Comparison of ENCODE assay signal across 13 cellular contexts in the genomic region with DNA sequence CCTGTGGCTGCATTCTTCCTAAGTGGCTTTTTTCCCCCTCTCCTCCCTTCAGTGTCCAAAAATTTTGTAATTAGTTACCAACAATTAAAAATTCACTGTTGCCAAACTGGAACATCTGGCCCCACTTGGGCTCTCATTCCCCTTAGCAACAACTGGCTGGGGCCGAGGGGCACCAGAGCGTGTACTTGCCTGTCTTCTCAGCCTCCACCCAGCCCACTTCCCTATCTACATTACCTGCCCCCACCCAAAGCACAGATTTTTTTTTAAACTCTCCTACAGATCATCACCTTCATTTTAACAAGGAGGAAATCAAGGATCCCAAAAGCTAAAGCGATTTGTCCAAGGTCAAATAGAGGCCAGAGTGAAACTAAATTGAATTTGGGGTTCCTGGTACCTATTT.
DNase-seq lines count a peak whose midpoint lies in the region; ATAC-seq and TF ChIP-seq lines count a peak whose summit lies in the region.
"Had no signal": no experiment of that assay in that cellular context is flagged by ENCODE, and none has a peak within 500 bp of the region (broad histone marks: within the 10 kb centered on the region; RNA-seq: fewer than 3 reads in every experiment).

No MANE protein-coding gene starts in this region.

- intact Hi-C loops in activated CD4-positive, alpha-beta T cell treated with anti-CD3 and anti-CD28 coated beads, Interleukin-2, amount 10 ng/mL, durations not matched to agents 24 days and 14 days (cut with micrococcal nuclease): loop anchor here (1.0 to 5.0 kb wide), 4 partner anchors 9 to 591 kb away; no protein-coding TSS in a partner anchor
- intact Hi-C loops in spleen (cut with DNase I; ENCODE audit: low total_unique reads): no loop called here

- no peaks in the 10 kb centered on the region for H3K27me3 ChIP-seq in GM23248 (replicated peaks; ENCODE audit: insufficient read depth)
- H3K27me3 ChIP-seq in spleen (replicated peaks in 1 of 7): no peaks in the 10 kb centered on the region

- CTCF ChIA-PET in activated CD4-positive, alpha-beta T cell treated with anti-CD3 and anti-CD28 coated beads, Interleukin-2, amount 10 ng/mL, durations not matched to agents 7 days and 5 days (lab: Charles Lee): no interaction called here

- in situ Hi-C loops in GM23248 (cut with MboI): no loop called here

- 0 out of 2 replicates have a peak, but pooled peaks cover 4% of the 10 kb centered on the region for H3K36me3 ChIP-seq in GM23248 (ENCODE audit: low read depth)
- peaks cover 0 to 10% (median 0%) of the 10 kb centered on the region in 6 donors for H3K36me3 ChIP-seq in spleen

- peak overlapping the region; percentile 38; the same call in 1 of the 2 replicates for H3K4me3 ChIP-seq in GM23248
- peak overlapping the region in 1 of 8 donors; percentile 7 for H3K4me3 ChIP-seq in spleen
- H3K4me3 ChIP-seq: A549 had no signal

- no peaks in the 10 kb centered on the region for H3K27me3 Mint-ChIP-seq in activated CD4-positive, alpha-beta T cell treated with anti-CD3 and anti-CD28 coated beads, Interleukin-2, amount 10 ng/mL, durations not matched to agents 24 days and 14 days
- no peaks in the 10 kb centered on the region for H3K27me3 Mint-ChIP-seq in activated CD4-positive, alpha-beta T cell treated with anti-CD3 and anti-CD28 coated beads, Interleukin-2, amount 10 ng/mL, durations not matched to agents 7 days and 5 days

- H3F3A ChIP-seq in GM23248 (ENCODE audit: insufficient read depth): peaks cover 20% of the 10 kb centered on the region

- POLR2A ChIA-PET in activated CD4-positive, alpha-beta T cell treated with anti-CD3 and anti-CD28 coated beads, Interleukin-2, amount 10 ng/mL, durations not matched to agents 7 days and 5 days (lab: Charles Lee): no interaction called here

- 0 out of 2 replicates have a peak overlapping the region, but pooled peaks have one; percentile 4 for H3K9ac ChIP-seq in GM23248

- no peaks in the 10 kb centered on the region for H4K20me1 ChIP-seq in GM23248 (ENCODE audit: insufficient read depth)

- ATAC-seq in HG03571 (IDR thresholded peaks at IDR 0.05; ENCODE audit: unreplicated experiment) (peak; percentile 45), GM18519 (IDR thresholded peaks at IDR 0.05; ENCODE audit: low FRiP score, unreplicated experiment) (no peak)
- ATAC-seq: A549, left lobe of liver had no signal

- H3K4me1 Mint-ChIP-seq in activated CD4-positive, alpha-beta T cell treated with anti-CD3 and anti-CD28 coated beads, Interleukin-2, amount 10 ng/mL, durations not matched to agents 24 days and 14 days: peaks cover 40% of the 10 kb centered on the region
- H3K4me1 Mint-ChIP-seq in activated CD4-positive, alpha-beta T cell treated with anti-CD3 and anti-CD28 coated beads, Interleukin-2, amount 10 ng/mL, durations not matched to agents 7 days and 5 days: peaks cover 35% of the 10 kb centered on the region

- DNase-seq in activated CD4-positive, alpha-beta T cell treated with anti-CD3 and anti-CD28 coated beads, Interleukin-2, amount 10 ng/mL, durations not matched to agents 24 days and 14 days: no peak
- DNase-seq in activated CD4-positive, alpha-beta T cell treated with anti-CD3 and anti-CD28 coated beads, Interleukin-2, amount 10 ng/mL, durations not matched to agents 7 days and 5 days: no peak
- DNase-seq in GM23248 (no peak), spleen (peak; percentile 87), NCI-H446 (lab: John Stamatoyannopoulos, UW) (no peak), AG20443 (ENCODE audit: low spot score) (no peak)
- DNase-seq: activated T-cell treated with anti-CD3 and anti-CD28 coated beads, Interleukin-2, amount 50 U/mL, for 1 hour; NK-92 treated with Interleukin-12 subunit alpha and Interleukin-12 subunit beta, amount 100 ng/mL, for 24 hours; occipital lobe had no signal

- TF ChIP-seq CTCF in spleen (IDR thresholded peaks at IDR 0.05 in 8 of 11, conservative IDR thresholded peaks at IDR 0.05 in 3 of 11): no peak

- H3K36me3 Mint-ChIP-seq in activated CD4-positive, alpha-beta T cell treated with anti-CD3 and anti-CD28 coated beads, Interleukin-2, amount 10 ng/mL, durations not matched to agents 24 days and 14 days (ENCODE audit: low read depth): peaks cover 8% of the 10 kb centered on the region
- peaks cover 5% of the 10 kb centered on the region for H3K36me3 Mint-ChIP-seq in activated CD4-positive, alpha-beta T cell treated with anti-CD3 and anti-CD28 coated beads, Interleukin-2, amount 10 ng/mL, durations not matched to agents 7 days and 5 days (ENCODE audit: low read depth)

- no peak overlapping the region for H3K4me3 Mint-ChIP-seq in activated CD4-positive, alpha-beta T cell treated with anti-CD3 and anti-CD28 coated beads, Interleukin-2, amount 10 ng/mL, durations not matched to agents 24 days and 14 days
- no peak overlapping the region for H3K4me3 Mint-ChIP-seq in activated CD4-positive, alpha-beta T cell treated with anti-CD3 and anti-CD28 coated beads, Interleukin-2, amount 10 ng/mL, durations not matched to agents 7 days and 5 days

- 92 to 95% methylated on average over 3 of the region's 3 CpGs for WGBS in GM23248 (ENCODE audit: low coverage in 1 of 2, low lambda C conversion rate in 2 of 2, missing lambda C conversion rate in 2 of 2), 2 experiments
- WGBS in spleen, 5 donors: 58 to 68% (median 61%) methylated on average over 3 of the region's 3 CpGs

- H3K4me2 ChIP-seq in GM23248 (ENCODE audit: unreplicated experiment): peak overlapping the region; percentile 47
- H3K4me2 ChIP-seq: A549 had no signal

- no peak for TF ChIP-seq POLR2A in spleen (IDR thresholded peaks at IDR 0.05)

- peak overlapping the region; percentile 80 for H3K27ac ChIP-seq in GM23248
- H3K27ac ChIP-seq in spleen: peak overlapping the region; percentile 27 to 83 (median 62)
- H3K27ac ChIP-seq: A549 had no signal

- H3K9me3 Mint-ChIP-seq in activated CD4-positive, alpha-beta T cell treated with anti-CD3 and anti-CD28 coated beads, Interleukin-2, amount 10 ng/mL, durations not matched to agents 24 days and 14 days: peaks cover 29% of the 10 kb centered on the region
- H3K9me3 Mint-ChIP-seq in activated CD4-positive, alpha-beta T cell treated with anti-CD3 and anti-CD28 coated beads, Interleukin-2, amount 10 ng/mL, durations not matched to agents 7 days and 5 days: peaks cover 12% of the 10 kb centered on the region

- H3K4me1 ChIP-seq in GM23248 (ENCODE audit: insufficient read depth) (peaks cover 24% of the 10 kb centered on the region), spleen (peaks cover 6 to 78% (median 37%) of the 10 kb centered on the region in 6 donors)
- H3K4me1 ChIP-seq: A549 had no signal

- H2AFZ ChIP-seq in GM23248: no peak overlapping the region

- no peaks in the 10 kb centered on the region for H3K9me2 ChIP-seq in GM23248 (ENCODE audit: insufficient read depth)

- no peaks in the 10 kb centered on the region for H3K9me3 ChIP-seq in GM23248 (ENCODE audit: low read depth)
- H3K9me3 ChIP-seq in spleen: peaks cover 0 to 8% (median 0%) of the 10 kb centered on the region in 8 donors
- H3K9me3 ChIP-seq: A549 had no signal

- H3K79me2 ChIP-seq in GM23248 (ENCODE audit: insufficient read depth): no peaks in the 10 kb centered on the region; the same call in 1 of the 2 replicates

- H3K27ac Mint-ChIP-seq in activated CD4-positive, alpha-beta T cell treated with anti-CD3 and anti-CD28 coated beads, Interleukin-2, amount 10 ng/mL, durations not matched to agents 24 days and 14 days: peak overlapping the region; percentile 76
- no peak overlapping the region for H3K27ac Mint-ChIP-seq in activated CD4-positive, alpha-beta T cell treated with anti-CD3 and anti-CD28 coated beads, Interleukin-2, amount 10 ng/mL, durations not matched to agents 7 days and 5 days
